In the genomic region with DNA sequence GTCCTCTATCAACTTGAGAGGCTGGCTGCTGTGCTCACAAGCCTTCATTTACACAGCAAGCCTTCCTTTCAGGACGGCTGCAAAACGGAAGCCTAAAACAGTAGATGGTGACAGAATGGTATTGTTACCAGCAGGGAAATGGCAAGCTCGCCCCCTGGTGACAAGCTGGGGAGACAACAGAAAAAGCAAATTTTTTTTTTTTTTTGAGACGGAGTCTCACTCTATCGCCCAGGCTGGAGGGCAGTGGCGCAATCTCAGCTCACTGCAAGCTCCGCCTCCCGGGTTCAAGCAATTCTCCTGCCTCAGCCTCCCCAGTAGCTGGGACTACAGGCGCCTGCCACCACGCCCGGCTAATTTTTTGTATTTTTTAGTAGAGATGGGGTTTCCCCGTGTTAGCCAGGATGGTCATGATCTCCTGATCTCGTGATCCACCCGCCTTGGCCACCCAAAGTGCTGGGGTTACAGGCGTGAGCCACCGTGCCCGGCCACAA, we compare ENCODE assay signal across 9 cellular contexts. TPM values are rescaled to one million over a fixed set of nuclear protein-coding genes. Genes with fewer than 3 reads are reported as not detected.
DNase-seq lines count a peak whose midpoint lies in the region; ATAC-seq and TF ChIP-seq lines count a peak whose summit lies in the region.
"Not testable (repeated sequence)": the region's sequence is repeated elsewhere in the genome, so short reads cannot be mapped to it uniquely, and the experiment has no call there.
"Had no signal": no experiment of that assay in that cellular context is flagged by ENCODE, and none has a peak within 500 bp of the region (broad histone marks: within the 10 kb centered on the region; RNA-seq: fewer than 3 reads in every experiment).

No MANE protein-coding gene starts in this region.

- H3K4ac ChIP-seq in neuronal stem cell (ENCODE audit: low read length) = not testable (repeated sequence)

- not testable (repeated sequence) for H2BK15ac ChIP-seq in neuronal stem cell (ENCODE audit: low read length)

- H4K8ac ChIP-seq in neuronal stem cell (ENCODE audit: low read depth, low read length) = not testable (repeated sequence)

- H2BK120ac ChIP-seq in neuronal stem cell (ENCODE audit: low read depth, low read length) = not testable (repeated sequence)

- H3K27ac Mint-ChIP-seq in stimulated activated naive CD8-positive, alpha-beta T cell treated with anti-CD3 and anti-CD28 coated beads, Interleukin-15, amount 100 ng/mL, for 72 hours = peak overlapping the region; percentile 6 to 93

- not testable (repeated sequence) for H3K9ac ChIP-seq in DND-41 (ENCODE audit: low read depth, low read length); neuronal stem cell (ENCODE audit: low read depth, low read length, poor library complexity)

- H3K27ac ChIP-seq in DND-41 (ENCODE audit: low read length) = peak overlapping the region; percentile 15; the same call in 1 of the 2 replicates
- H3K27ac ChIP-seq in neuronal stem cell (replicated peaks; ENCODE audit: low read length) = not testable (repeated sequence)

- not testable (repeated sequence) for H3K79me2 ChIP-seq in DND-41 (ENCODE audit: insufficient read depth, low read length)

- H2BK12ac ChIP-seq in neuronal stem cell (ENCODE audit: low read length) = not testable (repeated sequence)

- H3K4me1 Mint-ChIP-seq in stimulated activated naive CD8-positive, alpha-beta T cell treated with anti-CD3 and anti-CD28 coated beads, Interleukin-15, amount 100 ng/mL, for 72 hours = peaks cover 17% of the 10 kb centered on the region

- H3K9me3 Mint-ChIP-seq in stimulated activated naive CD8-positive, alpha-beta T cell treated with anti-CD3 and anti-CD28 coated beads, Interleukin-15, amount 100 ng/mL, for 72 hours = not testable (repeated sequence)

- not testable (repeated sequence) for H3K9me3 ChIP-seq in DND-41 (ENCODE audit: insufficient read depth, low read length, severe bottlenecking); neuronal stem cell (replicated peaks in 1 of 2; ENCODE audit: control insufficient read depth in 2 of 2, insufficient read depth in 1 of 2, low read depth in 1 of 2, low read length in 2 of 2)

- peak; percentile 74 for TF ChIP-seq CTCF in DND-41 (IDR thresholded peaks at IDR 0.05; ENCODE audit: borderline replicate concordance, extremely low read depth, low read length, poor library complexity, severe bottlenecking)
- peak; percentile 78 for TF ChIP-seq CTCF in fibroblast of villous mesenchyme (IDR thresholded peaks at IDR 0.05; ENCODE audit: insufficient read depth, low read depth, low read length)

- H3K4me2 ChIP-seq in DND-41 (ENCODE audit: insufficient read depth, low read length); neuronal stem cell (ENCODE audit: insufficient read depth, low read length, poor library complexity, severe bottlenecking): not testable (repeated sequence)

- not testable (repeated sequence) for H3K18ac ChIP-seq in neuronal stem cell (ENCODE audit: low read length)

- not testable (repeated sequence) for H3K27me3 ChIP-seq in DND-41 (ENCODE audit: insufficient read depth, low read length, poor library complexity); neuronal stem cell (ENCODE audit: control insufficient read depth in 3 of 3, insufficient read depth in 3 of 3, low read depth in 1 of 3, low read length in 3 of 3)

- not testable (repeated sequence) for H2AK5ac ChIP-seq in neuronal stem cell (ENCODE audit: low read depth, low read length)

- H3K4me3 Mint-ChIP-seq in stimulated activated naive CD8-positive, alpha-beta T cell treated with anti-CD3 and anti-CD28 coated beads, Interleukin-15, amount 100 ng/mL, for 72 hours = not testable (repeated sequence)

- H3K36me3 ChIP-seq in DND-41 (ENCODE audit: insufficient read depth, low read length) (peaks cover 57% of the 10 kb centered on the region), neuronal stem cell (replicated peaks in 1 of 2; ENCODE audit: control insufficient read depth in 2 of 2, insufficient read depth in 2 of 2, low read length in 2 of 2) (peaks cover 16 to 54% of the 10 kb centered on the region in 2 donors)

- H4K91ac ChIP-seq in neuronal stem cell (ENCODE audit: low read depth, low read length, poor library complexity) = not testable (repeated sequence)

- not testable (repeated sequence) for H3K14ac ChIP-seq in neuronal stem cell (ENCODE audit: low read length)

- not testable (repeated sequence) for H2AFZ ChIP-seq in DND-41 (ENCODE audit: low read depth, low read length)
- peak overlapping the region; percentile 12 for H2AFZ ChIP-seq in neuronal stem cell (ENCODE audit: low read length)

- not testable (repeated sequence) for H3K23ac ChIP-seq in neuronal stem cell (ENCODE audit: low read depth, low read length, poor library complexity)

- DNase-seq in DND-41 (peak; percentile 73), NCI-H1694 (lab: John Stamatoyannopoulos, UW) (peak; percentile 71), T follicular helper cell (ENCODE audit: low read depth) (peak; percentile 69), fibroblast of villous mesenchyme (ENCODE audit: low read depth) (peak; percentile 72), neuronal stem cell (ENCODE audit: low spot score) (peak; percentile 64)
- DNase-seq in activated gamma-delta T cell treated with anti-CD3 and anti-CD28 coated beads, Interleukin-2, amount 50 U/mL, for 16 hours (ENCODE audit: low read depth) = peak; percentile 65
- DNase-seq in stimulated activated naive CD8-positive, alpha-beta T cell treated with anti-CD3 and anti-CD28 coated beads, Interleukin-15, amount 100 ng/mL, for 72 hours = peak; percentile 69 to 76

- H3K4me1 ChIP-seq in DND-41 (ENCODE audit: insufficient read depth, low read length); neuronal stem cell (ENCODE audit: control insufficient read depth in 2 of 2, insufficient read depth in 1 of 2, low read depth in 1 of 2, low read length in 2 of 2): not testable (repeated sequence)

- H3K4me3 ChIP-seq in DND-41 (ENCODE audit: low read depth in 1 of 2, low read length in 2 of 2); fibroblast of villous mesenchyme (ENCODE audit: low read depth, low read length); neuronal stem cell (ENCODE audit: low read length in 2 of 2): not testable (repeated sequence)

- H2BK5ac ChIP-seq in neuronal stem cell (ENCODE audit: low read length) = not testable (repeated sequence)

- ATAC-seq in DND-41 (ENCODE audit: insufficient read depth, low read depth) (peak; percentile 89), HG02763 (IDR thresholded peaks at IDR 0.05; ENCODE audit: unreplicated experiment) (peak; percentile 48)
- ATAC-seq in stimulated activated naive CD8-positive, alpha-beta T cell treated with anti-CD3 and anti-CD28 coated beads, Interleukin-15, amount 100 ng/mL, for 72 hours = peak; percentile 98

- no CpG with 5 or more reads among the region's 17 CpGs for WGBS in neuronal stem cell (ENCODE audit: extremely low coverage in 2 of 2, insufficient read length in 2 of 2, insufficient replicate concordance in 1 of 2), 2 donors

- H4K20me1 ChIP-seq in DND-41 (ENCODE audit: insufficient read depth, low read length) = not testable (repeated sequence)

- H3K79me1 ChIP-seq in neuronal stem cell (ENCODE audit: low read depth, low read length) = not testable (repeated sequence)

- not testable (repeated sequence) for H3K27me3 Mint-ChIP-seq in stimulated activated naive CD8-positive, alpha-beta T cell treated with anti-CD3 and anti-CD28 coated beads, Interleukin-15, amount 100 ng/mL, for 72 hours

RNA-seq across cellular contexts. Expression of a gene that starts 11.8 kb away (rescaled TPM):
- 11.3 and 17.3 TPM in 2 replicates for total RNA-seq in fibroblast of villous mesenchyme
- 8.4 TPM for polyA plus RNA-seq in neuronal stem cell (2013, experiment 1 of 2)
- polyA plus RNA-seq in neuronal stem cell (2013, experiment 2 of 2) = 8.4 TPM

RNA-seq across cellular contexts. Expression of a gene that starts 39.9 kb away (rescaled TPM):
- total RNA-seq in fibroblast of villous mesenchyme = 46.1 and 65.6 TPM in 2 replicates
- 15.9 TPM for polyA plus RNA-seq in neuronal stem cell (2013, experiment 1 of 2)
- 16.4 TPM for polyA plus RNA-seq in neuronal stem cell (2013, experiment 2 of 2)

RNA-seq across cellular contexts. Expression of a gene that starts 53.3 kb away (rescaled TPM):
- total RNA-seq in fibroblast of villous mesenchyme = not detected in 2 replicates
- polyA plus RNA-seq in neuronal stem cell (2013, experiment 1 of 2) = 1.5 TPM
- 1.7 TPM for polyA plus RNA-seq in neuronal stem cell (2013, experiment 2 of 2)
- total RNA-seq: glomerular endothelial cell had no signal

Comparison
In these comparisons a context has a peak if more than half of its experiments do, and no peak if none do; other contexts are left out.
1. ATAC-seq: peak in every context shown above with its lines; median percentile 98 in stimulated activated naive CD8-positive, alpha-beta T cell treated with anti-CD3 and anti-CD28 coated beads, Interleukin-15, amount 100 ng/mL, for 72 hours; 89 in DND-41; 48 in HG02763.